In genomic region chr4:2075987-2076907, GRCh38 we compare ENCODE assay signal across 1 cellular context.
TF ChIP-seq lines count a peak whose summit lies in the region.

No MANE protein-coding gene starts in this region.

TF ChIP-seq in HepG2, 621 proteins besides CTCF, POLR2A, EP300 and RAD21 (continued from another document and continues in another):
- TF ChIP-seq, protein P1, sequence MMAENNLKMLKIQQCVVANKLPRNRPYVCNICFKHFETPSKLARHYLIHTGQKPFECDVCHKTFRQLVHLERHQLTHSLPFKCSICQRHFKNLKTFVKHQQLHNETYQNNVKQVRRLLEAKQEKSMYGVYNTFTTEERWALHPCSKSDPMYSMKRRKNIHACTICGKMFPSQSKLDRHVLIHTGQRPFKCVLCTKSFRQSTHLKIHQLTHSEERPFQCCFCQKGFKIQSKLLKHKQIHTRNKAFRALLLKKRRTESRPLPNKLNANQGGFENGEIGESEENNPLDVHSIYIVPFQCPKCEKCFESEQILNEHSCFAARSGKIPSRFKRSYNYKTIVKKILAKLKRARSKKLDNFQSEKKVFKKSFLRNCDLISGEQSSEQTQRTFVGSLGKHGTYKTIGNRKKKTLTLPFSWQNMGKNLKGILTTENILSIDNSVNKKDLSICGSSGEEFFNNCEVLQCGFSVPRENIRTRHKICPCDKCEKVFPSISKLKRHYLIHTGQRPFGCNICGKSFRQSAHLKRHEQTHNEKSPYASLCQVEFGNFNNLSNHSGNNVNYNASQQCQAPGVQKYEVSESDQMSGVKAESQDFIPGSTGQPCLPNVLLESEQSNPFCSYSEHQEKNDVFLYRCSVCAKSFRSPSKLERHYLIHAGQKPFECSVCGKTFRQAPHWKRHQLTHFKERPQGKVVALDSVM (CRISPR knock-in tag; IDR thresholded peaks at IDR 0.05): no peak
- TF ChIP-seq ZSCAN21 (CRISPR knock-in tag; IDR thresholded peaks at IDR 0.05; ENCODE audit: borderline replicate concordance) (no peak), CENPT (CRISPR knock-in tag; IDR thresholded peaks at IDR 0.05; ENCODE audit: low read depth) (no peak), ZNF431 (CRISPR knock-in tag; IDR thresholded peaks at IDR 0.05; ENCODE audit: borderline replicate concordance, low read depth) (no peak), CEBPG (CRISPR knock-in tag; IDR thresholded peaks at IDR 0.05) (peak; percentile 25; the same call in 1 of the 2 replicates), CHD2 (IDR thresholded peaks at IDR 0.05; ENCODE audit: low read depth, low read length) (no peak), ZSCAN30 (CRISPR knock-in tag; IDR thresholded peaks at IDR 0.05) (no peak), GABPA (IDR thresholded peaks at IDR 0.05; ENCODE audit: low read depth, low read length) (no peak), GABPA (CRISPR knock-in tag; IDR thresholded peaks at IDR 0.05; ENCODE audit: low read depth) (peak; percentile 47), ESRRA (CRISPR knock-in tag; IDR thresholded peaks at IDR 0.05; ENCODE audit: low read depth) (peak; percentile 52; the same call in 1 of the 2 replicates), STAT6 (CRISPR knock-in tag; IDR thresholded peaks at IDR 0.05; ENCODE audit: borderline replicate concordance) (no peak), SMC3 (IDR thresholded peaks at IDR 0.05; ENCODE audit: low read length) (no peak), MEIS1 (CRISPR knock-in tag; IDR thresholded peaks at IDR 0.05; ENCODE audit: borderline replicate concordance) (0 out of 2 replicates have a peak, but pooled peaks have one; percentile 20), MZF1 (CRISPR knock-in tag; IDR thresholded peaks at IDR 0.05; ENCODE audit: borderline replicate concordance) (no peak), NR2F1 (CRISPR knock-in tag; IDR thresholded peaks at IDR 0.05) (no peak), SOX5 (CRISPR knock-in tag; IDR thresholded peaks at IDR 0.05; ENCODE audit: borderline replicate concordance) (peak; percentile 39; the same call in 1 of the 2 replicates), ZNF550 (CRISPR knock-in tag; IDR thresholded peaks at IDR 0.05; ENCODE audit: borderline replicate concordance) (no peak), ZMYM3 (CRISPR knock-in tag; IDR thresholded peaks at IDR 0.05) (no peak), ZNF737 (CRISPR knock-in tag; IDR thresholded peaks at IDR 0.05; ENCODE audit: borderline replicate concordance) (no peak), ZNF383 (CRISPR knock-in tag; IDR thresholded peaks at IDR 0.05; ENCODE audit: borderline replicate concordance) (no peak), ZNF839 (CRISPR knock-in tag; IDR thresholded peaks at IDR 0.05; ENCODE audit: borderline replicate concordance) (peak; percentile 42; the same call in 1 of the 2 replicates), ZBTB43 (CRISPR knock-in tag; conservative IDR thresholded peaks at IDR 0.05) (no peak), NR2F2 (IDR thresholded peaks at IDR 0.05; ENCODE audit: borderline replicate concordance, low read depth) (no peak), ZNF496 (CRISPR knock-in tag; IDR thresholded peaks at IDR 0.05; ENCODE audit: insufficient replicate concordance) (no peak), SP2 (CRISPR knock-in tag; IDR thresholded peaks at IDR 0.05) (no peak), DRAP1 (CRISPR knock-in tag; IDR thresholded peaks at IDR 0.05) (no peak), BCL3 (CRISPR knock-in tag; IDR thresholded peaks at IDR 0.05) (0 out of 2 replicates have a peak, but pooled peaks have one; percentile 63), FOXA1 (IDR thresholded peaks at IDR 0.05) (no peak), FOXA1 (CRISPR knock-in tag; IDR thresholded peaks at IDR 0.05) (peak; percentile 25; the same call in 1 of the 2 replicates), SIN3A (IDR thresholded peaks at IDR 0.05; ENCODE audit: borderline replicate concordance, low read depth, low read length) (no peak), ZNF563 (CRISPR knock-in tag; IDR thresholded peaks at IDR 0.05) (0 out of 2 replicates have a peak, but pooled peaks have one; percentile 15), ZFP62 (CRISPR knock-in tag; IDR thresholded peaks at IDR 0.05) (no peak), ZNF775 (CRISPR knock-in tag; IDR thresholded peaks at IDR 0.05; ENCODE audit: borderline replicate concordance) (no peak), RXRB (CRISPR knock-in tag; IDR thresholded peaks at IDR 0.05; ENCODE audit: borderline replicate concordance) (peak; percentile 55; the same call in 1 of the 2 replicates), RBM39 (IDR thresholded peaks at IDR 0.05; ENCODE audit: low read depth, low read length, poor library complexity, severe bottlenecking) (no peak), SAP130 (CRISPR knock-in tag; IDR thresholded peaks at IDR 0.05; ENCODE audit: low read depth) (no peak), POLR2G (IDR thresholded peaks at IDR 0.05; ENCODE audit: low read depth, low read length) (no peak), ATF7 (IDR thresholded peaks at IDR 0.05) (no peak), ATF7 (CRISPR knock-in tag; IDR thresholded peaks at IDR 0.05) (0 out of 2 replicates have a peak, but pooled peaks have one; percentile 22)
- TF ChIP-seq, protein P2, sequence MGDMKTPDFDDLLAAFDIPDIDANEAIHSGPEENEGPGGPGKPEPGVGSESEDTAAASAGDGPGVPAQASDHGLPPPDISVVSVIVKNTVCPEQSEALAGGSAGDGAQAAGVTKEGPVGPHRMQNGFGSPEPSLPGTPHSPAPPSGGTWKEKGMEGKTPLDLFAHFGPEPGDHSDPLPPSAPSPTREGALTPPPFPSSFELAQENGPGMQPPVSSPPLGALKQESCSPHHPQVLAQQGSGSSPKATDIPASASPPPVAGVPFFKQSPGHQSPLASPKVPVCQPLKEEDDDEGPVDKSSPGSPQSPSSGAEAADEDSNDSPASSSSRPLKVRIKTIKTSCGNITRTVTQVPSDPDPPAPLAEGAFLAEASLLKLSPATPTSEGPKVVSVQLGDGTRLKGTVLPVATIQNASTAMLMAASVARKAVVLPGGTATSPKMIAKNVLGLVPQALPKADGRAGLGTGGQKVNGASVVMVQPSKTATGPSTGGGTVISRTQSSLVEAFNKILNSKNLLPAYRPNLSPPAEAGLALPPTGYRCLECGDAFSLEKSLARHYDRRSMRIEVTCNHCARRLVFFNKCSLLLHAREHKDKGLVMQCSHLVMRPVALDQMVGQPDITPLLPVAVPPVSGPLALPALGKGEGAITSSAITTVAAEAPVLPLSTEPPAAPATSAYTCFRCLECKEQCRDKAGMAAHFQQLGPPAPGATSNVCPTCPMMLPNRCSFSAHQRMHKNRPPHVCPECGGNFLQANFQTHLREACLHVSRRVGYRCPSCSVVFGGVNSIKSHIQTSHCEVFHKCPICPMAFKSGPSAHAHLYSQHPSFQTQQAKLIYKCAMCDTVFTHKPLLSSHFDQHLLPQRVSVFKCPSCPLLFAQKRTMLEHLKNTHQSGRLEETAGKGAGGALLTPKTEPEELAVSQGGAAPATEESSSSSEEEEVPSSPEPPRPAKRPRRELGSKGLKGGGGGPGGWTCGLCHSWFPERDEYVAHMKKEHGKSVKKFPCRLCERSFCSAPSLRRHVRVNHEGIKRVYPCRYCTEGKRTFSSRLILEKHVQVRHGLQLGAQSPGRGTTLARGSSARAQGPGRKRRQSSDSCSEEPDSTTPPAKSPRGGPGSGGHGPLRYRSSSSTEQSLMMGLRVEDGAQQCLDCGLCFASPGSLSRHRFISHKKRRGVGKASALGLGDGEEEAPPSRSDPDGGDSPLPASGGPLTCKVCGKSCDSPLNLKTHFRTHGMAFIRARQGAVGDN (CRISPR knock-in tag; IDR thresholded peaks at IDR 0.05): peak; percentile 87
- TF ChIP-seq, protein P3, sequence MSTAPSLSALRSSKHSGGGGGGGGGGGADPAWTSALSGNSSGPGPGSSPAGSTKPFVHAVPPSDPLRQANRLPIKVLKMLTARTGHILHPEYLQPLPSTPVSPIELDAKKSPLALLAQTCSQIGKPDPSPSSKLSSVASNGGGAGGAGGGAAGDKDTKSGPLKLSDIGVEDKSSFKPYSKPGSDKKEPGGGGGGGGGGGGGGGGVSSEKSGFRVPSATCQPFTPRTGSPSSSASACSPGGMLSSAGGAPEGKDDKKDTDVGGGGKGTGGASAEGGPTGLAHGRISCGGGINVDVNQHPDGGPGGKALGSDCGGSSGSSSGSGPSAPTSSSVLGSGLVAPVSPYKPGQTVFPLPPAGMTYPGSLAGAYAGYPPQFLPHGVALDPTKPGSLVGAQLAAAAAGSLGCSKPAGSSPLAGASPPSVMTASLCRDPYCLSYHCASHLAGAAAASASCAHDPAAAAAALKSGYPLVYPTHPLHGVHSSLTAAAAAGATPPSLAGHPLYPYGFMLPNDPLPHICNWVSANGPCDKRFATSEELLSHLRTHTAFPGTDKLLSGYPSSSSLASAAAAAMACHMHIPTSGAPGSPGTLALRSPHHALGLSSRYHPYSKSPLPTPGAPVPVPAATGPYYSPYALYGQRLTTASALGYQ (CRISPR knock-in tag; IDR thresholded peaks at IDR 0.05): no peak
- TF ChIP-seq, protein P4, sequence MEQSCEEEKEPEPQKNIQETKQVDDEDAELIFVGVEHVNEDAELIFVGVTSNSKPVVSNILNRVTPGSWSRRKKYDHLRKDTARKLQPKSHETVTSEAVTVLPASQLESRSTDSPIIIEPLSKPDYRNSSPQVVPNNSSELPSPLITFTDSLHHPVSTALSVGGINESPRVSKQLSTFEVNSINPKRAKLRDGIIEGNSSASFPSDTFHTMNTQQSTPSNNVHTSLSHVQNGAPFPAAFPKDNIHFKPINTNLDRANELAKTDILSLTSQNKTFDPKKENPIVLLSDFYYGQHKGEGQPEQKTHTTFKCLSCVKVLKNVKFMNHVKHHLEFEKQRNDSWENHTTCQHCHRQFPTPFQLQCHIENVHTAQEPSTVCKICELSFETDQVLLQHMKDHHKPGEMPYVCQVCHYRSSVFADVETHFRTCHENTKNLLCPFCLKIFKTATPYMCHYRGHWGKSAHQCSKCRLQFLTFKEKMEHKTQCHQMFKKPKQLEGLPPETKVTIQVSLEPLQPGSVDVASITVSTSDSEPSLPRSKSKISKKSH (CRISPR knock-in tag; IDR thresholded peaks at IDR 0.05; ENCODE audit: borderline replicate concordance): no peak
- TF ChIP-seq, protein P5, sequence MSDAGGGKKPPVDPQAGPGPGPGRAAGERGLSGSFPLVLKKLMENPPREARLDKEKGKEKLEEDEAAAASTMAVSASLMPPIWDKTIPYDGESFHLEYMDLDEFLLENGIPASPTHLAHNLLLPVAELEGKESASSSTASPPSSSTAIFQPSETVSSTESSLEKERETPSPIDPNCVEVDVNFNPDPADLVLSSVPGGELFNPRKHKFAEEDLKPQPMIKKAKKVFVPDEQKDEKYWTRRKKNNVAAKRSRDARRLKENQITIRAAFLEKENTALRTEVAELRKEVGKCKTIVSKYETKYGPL (CRISPR knock-in tag; IDR thresholded peaks at IDR 0.05): no peak
- TF ChIP-seq, protein P6, sequence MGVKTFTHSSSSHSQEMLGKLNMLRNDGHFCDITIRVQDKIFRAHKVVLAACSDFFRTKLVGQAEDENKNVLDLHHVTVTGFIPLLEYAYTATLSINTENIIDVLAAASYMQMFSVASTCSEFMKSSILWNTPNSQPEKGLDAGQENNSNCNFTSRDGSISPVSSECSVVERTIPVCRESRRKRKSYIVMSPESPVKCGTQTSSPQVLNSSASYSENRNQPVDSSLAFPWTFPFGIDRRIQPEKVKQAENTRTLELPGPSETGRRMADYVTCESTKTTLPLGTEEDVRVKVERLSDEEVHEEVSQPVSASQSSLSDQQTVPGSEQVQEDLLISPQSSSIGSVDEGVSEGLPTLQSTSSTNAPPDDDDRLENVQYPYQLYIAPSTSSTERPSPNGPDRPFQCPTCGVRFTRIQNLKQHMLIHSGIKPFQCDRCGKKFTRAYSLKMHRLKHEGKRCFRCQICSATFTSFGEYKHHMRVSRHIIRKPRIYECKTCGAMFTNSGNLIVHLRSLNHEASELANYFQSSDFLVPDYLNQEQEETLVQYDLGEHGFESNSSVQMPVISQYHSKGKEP (CRISPR knock-in tag; IDR thresholded peaks at IDR 0.05): no peak
